19 cellular contexts compared by ENCODE assay signal in genomic region chr7:117963278-117964184, GRCh38.
DNase-seq lines count a peak whose midpoint lies in the region; ATAC-seq and TF ChIP-seq lines count a peak whose summit lies in the region.
"Had no signal": no experiment of that assay in that cellular context is flagged by ENCODE, and none has a peak within 500 bp of the region (broad histone marks: within the 10 kb centered on the region; RNA-seq: fewer than 3 reads in every experiment).

No MANE protein-coding gene starts in this region.

- no peaks in the 10 kb centered on the region for H3K9me3 ChIP-seq in HEK293 (ENCODE audit: control insufficient read depth, insufficient read depth, low read depth, low read length)
- H3K9me3 ChIP-seq in mesenchymal stem cell (ENCODE audit: control insufficient read depth, low read length), result no peaks in the 10 kb centered on the region
- H3K9me3 ChIP-seq in smooth muscle cell (replicated peaks; ENCODE audit: low read depth), result no peaks in the 10 kb centered on the region
- no peaks in the 10 kb centered on the region for H3K9me3 ChIP-seq in HAP-1

- H3K27ac Mint-ChIP-seq in WTC11, result peak overlapping the region; percentile 83
- H3K27ac Mint-ChIP-seq: B cell; CD4-positive, alpha-beta T cell; HFFc6 had no signal

- H2BK5ac ChIP-seq in mesenchymal stem cell (ENCODE audit: low read depth, low read length, poor library complexity, severe bottlenecking), result no peak overlapping the region

- H2BK15ac ChIP-seq in mesenchymal stem cell (ENCODE audit: low read depth, poor library complexity, severe bottlenecking), result no peak overlapping the region

- no peak overlapping the region for H3K14ac ChIP-seq in mesenchymal stem cell (ENCODE audit: low read length in 2 of 2)

- intact Hi-C loops in dorsolateral prefrontal cortex (cut with DNase I), result no loop called here

- no peaks in the 10 kb centered on the region for H3K36me3 Mint-ChIP-seq in WTC11

- WGBS in mesenchymal stem cell, result 76% methylated on average over 2 of the region's 2 CpGs
- WGBS in smooth muscle cell (ENCODE audit: low lambda C conversion rate), result 79% methylated on average over 2 of the region's 2 CpGs

- no peak overlapping the region for H3K4ac ChIP-seq in mesenchymal stem cell (ENCODE audit: low read depth in 1 of 2, low read length in 2 of 2)

- no peak overlapping the region for H4K8ac ChIP-seq in mesenchymal stem cell (ENCODE audit: low read length)

- in situ Hi-C loops in HAP-1 (cut with MboI; ENCODE audit: low sequenced_read_pairs), result no loop called here

- no peak overlapping the region for H3K27ac ChIP-seq in HEK293 (ENCODE audit: extremely low read depth, low read depth, low read length)
- peak overlapping the region; percentile 56 for H3K27ac ChIP-seq in mesenchymal stem cell (ENCODE audit: low read length, poor library complexity, severe bottlenecking)
- no peak overlapping the region for H3K27ac ChIP-seq in smooth muscle cell (ENCODE audit: low read depth)
- peak overlapping the region in 4 of 59 donors; percentile 4 to 30 (median 12) for H3K27ac ChIP-seq in dorsolateral prefrontal cortex

- H3K4me3 ChIP-seq in HEK293 (ENCODE audit: low read depth, low read length) (no peak overlapping the region), mesenchymal stem cell (ENCODE audit: insufficient read depth in 1 of 2, low read depth in 1 of 2, low read length in 2 of 2) (no peak overlapping the region), smooth muscle cell (no peak overlapping the region), HAP-1 (no peak overlapping the region), dorsolateral prefrontal cortex (no peak overlapping the region)

- no peaks in the 10 kb centered on the region for H3F3A ChIP-seq in smooth muscle cell (ENCODE audit: low read depth)

- H3K4me1 ChIP-seq in HEK293 (ENCODE audit: control insufficient read depth, insufficient read depth, low read length), result peaks cover 4% of the 10 kb centered on the region; the same call in 1 of the 2 replicates
- H3K4me1 ChIP-seq in mesenchymal stem cell (ENCODE audit: control insufficient read depth, insufficient read depth, low read depth, low read length), result no peaks in the 10 kb centered on the region
- H3K4me1 ChIP-seq in smooth muscle cell (ENCODE audit: low read depth), result peaks cover 6% of the 10 kb centered on the region
- H3K4me1 ChIP-seq in HAP-1, result no peaks in the 10 kb centered on the region; the same call in 1 of the 2 replicates

- H2AFZ ChIP-seq in mesenchymal stem cell (ENCODE audit: low read depth, low read length) (no peak overlapping the region), smooth muscle cell (ENCODE audit: low read depth) (peak overlapping the region; percentile 83)

- H3K9ac ChIP-seq in mesenchymal stem cell (ENCODE audit: low read length) (no peak overlapping the region), smooth muscle cell (ENCODE audit: low read depth) (no peak overlapping the region)

- POLR2A ChIA-PET in HEK293 (lab: Yijun Ruan, JAX) (no interaction called here), WTC11 (lab: Charles Lee) (no interaction called here)

- no peaks in the 10 kb centered on the region for H4K20me1 ChIP-seq in smooth muscle cell (ENCODE audit: low read depth)

- no peak overlapping the region for H3K23ac ChIP-seq in mesenchymal stem cell (ENCODE audit: low read length in 2 of 2)

- H3K27me3 ChIP-seq in mesenchymal stem cell (ENCODE audit: control insufficient read depth in 1 of 2, insufficient read depth in 1 of 2, low read length in 2 of 2), result no peaks in the 10 kb centered on the region
- H3K27me3 ChIP-seq in smooth muscle cell (ENCODE audit: low read depth), result no peaks in the 10 kb centered on the region
- H3K27me3 ChIP-seq in HAP-1 (ENCODE audit: low read depth), result no peaks in the 10 kb centered on the region
- H3K27me3 ChIP-seq in dorsolateral prefrontal cortex, result no peaks in the 10 kb centered on the region

- H3K18ac ChIP-seq in mesenchymal stem cell (ENCODE audit: low read depth in 1 of 2, low read length in 2 of 2), result no peak overlapping the region

- peak; percentile 44; the same call in 1 of the 2 replicates for ATAC-seq in WTC11
- no peak for ATAC-seq in HG03378 (IDR thresholded peaks at IDR 0.05; ENCODE audit: unreplicated experiment)
- ATAC-seq: Panc1 had no signal

- H3K9me3 Mint-ChIP-seq in WTC11, result peaks cover 8% of the 10 kb centered on the region; the same call in 1 of the 2 replicates

- no peak overlapping the region for H2BK120ac ChIP-seq in mesenchymal stem cell (ENCODE audit: low read depth, low read length)

- no peak overlapping the region for H3K4me2 ChIP-seq in mesenchymal stem cell (ENCODE audit: low read length, poor library complexity, severe bottlenecking)
- H3K4me2 ChIP-seq in smooth muscle cell, result no peak overlapping the region

- H3K36me3 ChIP-seq in HEK293 (ENCODE audit: control insufficient read depth in 2 of 2, insufficient read depth in 1 of 2, low read length in 2 of 2) (no peaks in the 10 kb centered on the region), mesenchymal stem cell (ENCODE audit: control insufficient read depth in 1 of 2, insufficient read depth in 2 of 2, low read depth in 1 of 2, low read length in 2 of 2) (no peaks in the 10 kb centered on the region), smooth muscle cell (ENCODE audit: low read depth) (no peaks in the 10 kb centered on the region), HAP-1 (replicated peaks) (no peaks in the 10 kb centered on the region)

- H2BK12ac ChIP-seq in mesenchymal stem cell (ENCODE audit: low read length in 2 of 2), result no peak overlapping the region

- H3K79me2 ChIP-seq in smooth muscle cell (ENCODE audit: low read depth), result no peaks in the 10 kb centered on the region

- no peak overlapping the region for H3K4me3 Mint-ChIP-seq in WTC11
- H3K4me3 Mint-ChIP-seq: B cell; CD4-positive, alpha-beta T cell; HFFc6 had no signal

- H3K27me3 Mint-ChIP-seq in WTC11 (ENCODE audit: low read depth), result peaks cover 3% of the 10 kb centered on the region; the same call in 1 of the 2 replicates
- H3K27me3 Mint-ChIP-seq: CD4-positive, alpha-beta T cell had no signal

- peaks cover 50% of the 10 kb centered on the region for H3K4me1 Mint-ChIP-seq in WTC11
- H3K4me1 Mint-ChIP-seq: B cell had no signal

- H3K79me1 ChIP-seq in mesenchymal stem cell (replicated peaks; ENCODE audit: low read length, poor library complexity, severe bottlenecking), result no peaks in the 10 kb centered on the region

- TF ChIP-seq CTCF in HEK293 (tag by site-specific recombination; IDR thresholded peaks at IDR 0.05) (no peak), WTC11 (IDR thresholded peaks at IDR 0.05) (no peak), smooth muscle cell (IDR thresholded peaks at IDR 0.05; ENCODE audit: borderline replicate concordance, insufficient read depth, poor library complexity, severe bottlenecking) (no peak), dorsolateral prefrontal cortex (IDR thresholded peaks at IDR 0.05 in 54 of 56, conservative IDR thresholded peaks at IDR 0.05 in 2 of 56; ENCODE audit: low read depth in 1 of 56, partially characterized antibody in 56 of 56) (no peak)

- no peak for DNase-seq in WTC11 (ENCODE audit: low spot score)
- DNase-seq in mesenchymal stem cell, result no peak
- no peak for DNase-seq in smooth muscle cell (lab: John Stamatoyannopoulos, UW; ENCODE audit: unreplicated experiment)
- no peak for DNase-seq in HAP-1 (ENCODE audit: low spot score in 2 of 2)
- DNase-seq in ecto neural progenitor cell (ENCODE audit: low spot score), result no peak
- DNase-seq in dorsolateral prefrontal cortex, result no peak
- DNase-seq: Calu3; CD4-positive, alpha-beta T cell; DMS53; HFFc6; NCI-H1048; NCI-H1436 treated with DMSO at 0.1 percent for 48 hours; NCI-H2081; NCI-H510A treated with DMSO at 0.1 percent for 48 hours; SHP77 had no signal

- no peak overlapping the region for H4K91ac ChIP-seq in mesenchymal stem cell (ENCODE audit: low read length)

- CTCF ChIA-PET in HEK293 (lab: Yijun Ruan, JAX) (interaction anchor here (0.5 to 0.7 kb wide), 2 partner anchors 13 to 24 kb away, joined by 3 to 4 read pairs; no protein-coding TSS in a partner anchor), WTC11 (lab: Charles Lee) (interaction anchor here (1.9 kb wide), 1 partner anchor 30 kb away, joined by 7 read pairs; no protein-coding TSS in a partner anchor)

- no peak overlapping the region for H2AK5ac ChIP-seq in mesenchymal stem cell (ENCODE audit: low read length, severe bottlenecking)

TF ChIP-seq in HEK293, 187 proteins besides CTCF, POLR2A, EP300 and RAD21 (continues in another document):
- TF ChIP-seq FEZF1 (tag by site-specific recombination; IDR thresholded peaks at IDR 0.05) (peak; percentile 7; the same call in 1 of the 2 replicates), OVOL3 (tag by site-specific recombination; IDR thresholded peaks at IDR 0.05) (0 out of 2 replicates have a peak, but pooled peaks have one; percentile 51), WT1 (tag by site-specific recombination; IDR thresholded peaks at IDR 0.05) (peak; percentile 86), ZNF843 (tag by site-specific recombination; IDR thresholded peaks at IDR 0.05) (peak; percentile 54; the same call in 1 of the 2 replicates)

TF ChIP-seq in WTC11, 78 proteins besides CTCF, POLR2A, EP300 and RAD21 (continues in another document):
- no peak for TF ChIP-seq STAT6 (CRISPR knock-in tag; conservative IDR thresholded peaks at IDR 0.05; ENCODE audit: low read depth)
